ENCODE assay signal across 1 cellular context in genomic region chr16:58487566-58488351, GRCh38.
A peak's percentile ranks its signal among the peaks of the same experiment; 100 is the strongest.
TF ChIP-seq lines count a peak whose summit lies in the region.

No MANE protein-coding gene starts in this region.

TF ChIP-seq in HEK293, 187 proteins besides CTCF, POLR2A, EP300 and RAD21 (continued from another document and continues in another):
- TF ChIP-seq ZNF561 (tag by site-specific recombination; IDR thresholded peaks at IDR 0.05; ENCODE audit: borderline replicate concordance) = no peak
- no peak for TF ChIP-seq ZNF148 (tag by site-specific recombination; IDR thresholded peaks at IDR 0.05; ENCODE audit: borderline replicate concordance)
- no peak for TF ChIP-seq ZNF146 (tag by site-specific recombination; IDR thresholded peaks at IDR 0.05)
- no peak; the same call in 1 of the 2 replicates for TF ChIP-seq ZNF2 (tag by site-specific recombination; IDR thresholded peaks at IDR 0.05)
- no peak for TF ChIP-seq ZNF513 (tag by site-specific recombination; IDR thresholded peaks at IDR 0.05)
- TF ChIP-seq ZNF292 (tag by site-specific recombination; IDR thresholded peaks at IDR 0.05; ENCODE audit: borderline replicate concordance, low read depth) = no peak
- TF ChIP-seq ZNF623 (tag by site-specific recombination; IDR thresholded peaks at IDR 0.05) = no peak
- no peak for TF ChIP-seq ZNF510 (tag by site-specific recombination; IDR thresholded peaks at IDR 0.05; ENCODE audit: insufficient replicate concordance)
- peak; percentile 62 for TF ChIP-seq ZIC2 (tag by site-specific recombination; IDR thresholded peaks at IDR 0.05)
- TF ChIP-seq AEBP2 (tag by site-specific recombination; IDR thresholded peaks at IDR 0.05; ENCODE audit: borderline replicate concordance) = no peak
- peak; percentile 83; the same call in 1 of the 2 replicates for TF ChIP-seq PBX3 (CRISPR knock-in tag; IDR thresholded peaks at IDR 0.05)
- peak; percentile 54; the same call in 1 of the 2 replicates for TF ChIP-seq ZNF394 (tag by site-specific recombination; IDR thresholded peaks at IDR 0.05; ENCODE audit: borderline replicate concordance)
- TF ChIP-seq OSR2 (tag by site-specific recombination; IDR thresholded peaks at IDR 0.05) = no peak
- no peak for TF ChIP-seq OVOL3 (tag by site-specific recombination; IDR thresholded peaks at IDR 0.05)
- no peak for TF ChIP-seq SCRT1 (tag by site-specific recombination; IDR thresholded peaks at IDR 0.05; ENCODE audit: borderline replicate concordance)
- TF ChIP-seq ZBTB7A (tag by site-specific recombination; IDR thresholded peaks at IDR 0.05; ENCODE audit: low read depth) = no peak
- no peak for TF ChIP-seq ZNF239 (tag by site-specific recombination; IDR thresholded peaks at IDR 0.05)
- no peak for TF ChIP-seq HOXA7 (CRISPR knock-in tag; IDR thresholded peaks at IDR 0.05; ENCODE audit: borderline replicate concordance)
- no peak for TF ChIP-seq ZNF571 (tag by site-specific recombination; IDR thresholded peaks at IDR 0.05)
- TF ChIP-seq FEZF1 (tag by site-specific recombination; IDR thresholded peaks at IDR 0.05) = no peak
- 0 out of 2 replicates have a peak, but pooled peaks have one; percentile 19 for TF ChIP-seq ZNF391 (tag by site-specific recombination; IDR thresholded peaks at IDR 0.05; ENCODE audit: borderline replicate concordance, low read depth)
- TF ChIP-seq ZNF48 (tag by site-specific recombination; IDR thresholded peaks at IDR 0.05) = no peak
- no peak for TF ChIP-seq KLF7 (tag by site-specific recombination; IDR thresholded peaks at IDR 0.05; ENCODE audit: borderline replicate concordance)
- no peak for TF ChIP-seq ZNF175 (tag by site-specific recombination; IDR thresholded peaks at IDR 0.05)
- no peak for TF ChIP-seq GLIS2 (tag by site-specific recombination; IDR thresholded peaks at IDR 0.05)
- TF ChIP-seq ZFP69B (tag by site-specific recombination; IDR thresholded peaks at IDR 0.05) = no peak
- peak; percentile 46 for TF ChIP-seq ZBTB17 (tag by site-specific recombination; IDR thresholded peaks at IDR 0.05)
- TF ChIP-seq GFI1B (tag by site-specific recombination; IDR thresholded peaks at IDR 0.05) = no peak
- no peak for TF ChIP-seq BCL11A (tag by site-specific recombination; IDR thresholded peaks at IDR 0.05; ENCODE audit: low read depth)
- no peak for TF ChIP-seq ZNF155 (tag by site-specific recombination; IDR thresholded peaks at IDR 0.05)
- TF ChIP-seq ZNF211 (tag by site-specific recombination; IDR thresholded peaks at IDR 0.05; ENCODE audit: low read depth) = no peak
- TF ChIP-seq ZBTB21 (tag by site-specific recombination; IDR thresholded peaks at IDR 0.05) = no peak
- no peak for TF ChIP-seq ZNF544 (tag by site-specific recombination; IDR thresholded peaks at IDR 0.05)
- no peak for TF ChIP-seq ZNF677 (tag by site-specific recombination; IDR thresholded peaks at IDR 0.05)
- TF ChIP-seq SP7 (tag by site-specific recombination; IDR thresholded peaks at IDR 0.05) = peak; percentile 43; the same call in 1 of the 2 replicates
- TF ChIP-seq ZBTB48 (tag by site-specific recombination; IDR thresholded peaks at IDR 0.05) = peak; percentile 77
- TF ChIP-seq ZNF221 (tag by site-specific recombination; IDR thresholded peaks at IDR 0.05; ENCODE audit: borderline replicate concordance) = no peak
- no peak for TF ChIP-seq ZBTB10 (tag by site-specific recombination; IDR thresholded peaks at IDR 0.05)
- no peak for TF ChIP-seq SALL2 (tag by site-specific recombination; IDR thresholded peaks at IDR 0.05; ENCODE audit: borderline replicate concordance)
- TF ChIP-seq ZNF654 (tag by site-specific recombination; IDR thresholded peaks at IDR 0.05; ENCODE audit: low read depth) = peak; percentile 76
- no peak for TF ChIP-seq PRDM6 (tag by site-specific recombination; IDR thresholded peaks at IDR 0.05)
- peak; percentile 62 for TF ChIP-seq ZNF692 (tag by site-specific recombination; IDR thresholded peaks at IDR 0.05)
- TF ChIP-seq ZNF266 (tag by site-specific recombination; IDR thresholded peaks at IDR 0.05; ENCODE audit: low read depth) = no peak
- no peak for TF ChIP-seq TSHZ1 (tag by site-specific recombination; IDR thresholded peaks at IDR 0.05; ENCODE audit: borderline replicate concordance)
- no peak for TF ChIP-seq MEIS1 (CRISPR knock-in tag; IDR thresholded peaks at IDR 0.05; ENCODE audit: borderline replicate concordance)
- TF ChIP-seq ZNF660 (tag by site-specific recombination; IDR thresholded peaks at IDR 0.05) = peak; percentile 75; the same call in 1 of the 2 replicates
- TF ChIP-seq ZNF140 (tag by site-specific recombination; IDR thresholded peaks at IDR 0.05) = no peak
- no peak for TF ChIP-seq ELK4 (IDR thresholded peaks at IDR 0.05; ENCODE audit: borderline replicate concordance, low read depth, low read length)
- no peak for TF ChIP-seq KLF8 (tag by site-specific recombination; IDR thresholded peaks at IDR 0.05)
- TF ChIP-seq ZNF768 (tag by site-specific recombination; IDR thresholded peaks at IDR 0.05) = peak; percentile 99
- TF ChIP-seq HOXC10 (CRISPR knock-in tag; IDR thresholded peaks at IDR 0.05) = no peak
- no peak for TF ChIP-seq ZNF138 (tag by site-specific recombination; IDR thresholded peaks at IDR 0.05; ENCODE audit: borderline replicate concordance)
